ENCODE assay signal across 1 cellular context in genomic region chr3:62870321-62870720, GRCh38.
TF ChIP-seq lines count a peak whose summit lies in the region.

No MANE protein-coding gene starts in this region.

TF ChIP-seq in SK-N-SH, 30 proteins besides CTCF, POLR2A, EP300 and RAD21 (continued from another document):
- TF ChIP-seq PBX3 (IDR thresholded peaks at IDR 0.05) (peak; percentile 24; the same call in 1 of the 2 replicates), IRF3 (IDR thresholded peaks at IDR 0.05; ENCODE audit: low read depth, low read length) (no peak), YY1 (IDR thresholded peaks at IDR 0.05; ENCODE audit: low read depth) (no peak), TCF12 (IDR thresholded peaks at IDR 0.05) (peak; percentile 63), MAX (IDR thresholded peaks at IDR 0.05; ENCODE audit: low read depth) (no peak), EZH2phosphoT487 (IDR thresholded peaks at IDR 0.05; ENCODE audit: borderline replicate concordance, low read depth) (no peak), FOSL2 (IDR thresholded peaks at IDR 0.05; ENCODE audit: borderline replicate concordance, low read depth) (peak; percentile 90)
